1 cellular context compared by ENCODE assay signal in genomic region chr7:101126651-101127459, GRCh38.
TF ChIP-seq lines count a peak whose summit lies in the region.

TSS of gene SERPINE1 (plus strand) at chr7:101127104. CDS start at chr7:101128394, 1,290 bp downstream.

TF ChIP-seq in HepG2, 621 proteins besides CTCF, POLR2A, EP300 and RAD21 (continued from another document and continues in another):
- TF ChIP-seq ZBTB40 (IDR thresholded peaks at IDR 0.05) (no peak), ZBTB40 (CRISPR knock-in tag; IDR thresholded peaks at IDR 0.05) (peak; percentile 47; the same call in 1 of the 2 replicates), ZNF781 (CRISPR knock-in tag; IDR thresholded peaks at IDR 0.05; ENCODE audit: borderline replicate concordance, not compliant biosample characterization) (peak; percentile 4), HOMEZ (CRISPR knock-in tag; IDR thresholded peaks at IDR 0.05; ENCODE audit: low read depth) (peak; percentile 75), ATF7 (IDR thresholded peaks at IDR 0.05) (no peak; the same call in 1 of the 2 replicates), ATF7 (CRISPR knock-in tag; IDR thresholded peaks at IDR 0.05) (peak; percentile 84; the same call in 1 of the 2 replicates), ZNF629 (CRISPR knock-in tag; conservative IDR thresholded peaks at IDR 0.05) (no peak; the same call in 1 of the 2 replicates), ZNF792 (CRISPR knock-in tag; IDR thresholded peaks at IDR 0.05) (no peak), ZNF350 (CRISPR knock-in tag; IDR thresholded peaks at IDR 0.05; ENCODE audit: borderline replicate concordance, low read depth) (peak; percentile 99), KLF13 (CRISPR knock-in tag; IDR thresholded peaks at IDR 0.05) (no peak), ZNF547 (CRISPR knock-in tag; IDR thresholded peaks at IDR 0.05) (peak; percentile 26; the same call in 1 of the 2 replicates), KDM4B (CRISPR knock-in tag; IDR thresholded peaks at IDR 0.05) (no peak), ZNF850 (CRISPR knock-in tag; conservative IDR thresholded peaks at IDR 0.05) (0 out of 2 replicates have a peak, but pooled peaks have one; percentile 46), ZNF780A (CRISPR knock-in tag; IDR thresholded peaks at IDR 0.05) (no peak), HCFC1 (IDR thresholded peaks at IDR 0.05; ENCODE audit: low read depth, low read length) (no peak), RBFOX2 (IDR thresholded peaks at IDR 0.05; ENCODE audit: low read depth, low read length) (peak; percentile 83), SUZ12 (IDR thresholded peaks at IDR 0.05; ENCODE audit: low read depth, low read length) (no peak), NFE2 (CRISPR knock-in tag; IDR thresholded peaks at IDR 0.05) (no peak; the same call in 1 of the 2 replicates), ZNF136 (CRISPR knock-in tag; IDR thresholded peaks at IDR 0.05; ENCODE audit: low read depth) (peak; percentile 95), PAX8 (CRISPR knock-in tag; IDR thresholded peaks at IDR 0.05; ENCODE audit: borderline replicate concordance) (no peak), ZBTB2 (CRISPR knock-in tag; IDR thresholded peaks at IDR 0.05; ENCODE audit: low read depth) (no peak), ZNF740 (CRISPR knock-in tag; IDR thresholded peaks at IDR 0.05) (no peak), IRF2 (CRISPR knock-in tag; IDR thresholded peaks at IDR 0.05) (peak; percentile 23; the same call in 1 of the 2 replicates), SYNCRIP (IDR thresholded peaks at IDR 0.05; ENCODE audit: insufficient read depth, low read depth, low read length) (no peak), HOXA5 (CRISPR knock-in tag; IDR thresholded peaks at IDR 0.05) (peak; percentile 83; the same call in 1 of the 2 replicates), MLLT10 (CRISPR knock-in tag; IDR thresholded peaks at IDR 0.05) (no peak), SAP130 (CRISPR knock-in tag; IDR thresholded peaks at IDR 0.05; ENCODE audit: low read depth) (peak; percentile 84), GABPB1 (CRISPR knock-in tag; IDR thresholded peaks at IDR 0.05) (peak; percentile 73), SCMH1 (CRISPR knock-in tag; IDR thresholded peaks at IDR 0.05; ENCODE audit: borderline replicate concordance) (no peak), ZNF839 (CRISPR knock-in tag; IDR thresholded peaks at IDR 0.05; ENCODE audit: borderline replicate concordance) (no peak; the same call in 1 of the 2 replicates), TBX3 (IDR thresholded peaks at IDR 0.05; ENCODE audit: borderline replicate concordance) (peak; percentile 74), ZNF44 (CRISPR knock-in tag; IDR thresholded peaks at IDR 0.05) (no peak), RBAK (CRISPR knock-in tag; IDR thresholded peaks at IDR 0.05) (no peak), WIZ (CRISPR knock-in tag; IDR thresholded peaks at IDR 0.05) (no peak), KDM5A (IDR thresholded peaks at IDR 0.05; ENCODE audit: borderline replicate concordance, low read length) (no peak; the same call in 1 of the 2 replicates), KAT8 (CRISPR knock-in tag; IDR thresholded peaks at IDR 0.05) (peak; percentile 48)
- TF ChIP-seq, protein P1, sequence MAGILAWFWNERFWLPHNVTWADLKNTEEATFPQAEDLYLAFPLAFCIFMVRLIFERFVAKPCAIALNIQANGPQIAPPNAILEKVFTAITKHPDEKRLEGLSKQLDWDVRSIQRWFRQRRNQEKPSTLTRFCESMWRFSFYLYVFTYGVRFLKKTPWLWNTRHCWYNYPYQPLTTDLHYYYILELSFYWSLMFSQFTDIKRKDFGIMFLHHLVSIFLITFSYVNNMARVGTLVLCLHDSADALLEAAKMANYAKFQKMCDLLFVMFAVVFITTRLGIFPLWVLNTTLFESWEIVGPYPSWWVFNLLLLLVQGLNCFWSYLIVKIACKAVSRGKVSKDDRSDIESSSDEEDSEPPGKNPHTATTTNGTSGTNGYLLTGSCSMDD (CRISPR knock-in tag; IDR thresholded peaks at IDR 0.05): no peak
- TF ChIP-seq, protein P2, sequence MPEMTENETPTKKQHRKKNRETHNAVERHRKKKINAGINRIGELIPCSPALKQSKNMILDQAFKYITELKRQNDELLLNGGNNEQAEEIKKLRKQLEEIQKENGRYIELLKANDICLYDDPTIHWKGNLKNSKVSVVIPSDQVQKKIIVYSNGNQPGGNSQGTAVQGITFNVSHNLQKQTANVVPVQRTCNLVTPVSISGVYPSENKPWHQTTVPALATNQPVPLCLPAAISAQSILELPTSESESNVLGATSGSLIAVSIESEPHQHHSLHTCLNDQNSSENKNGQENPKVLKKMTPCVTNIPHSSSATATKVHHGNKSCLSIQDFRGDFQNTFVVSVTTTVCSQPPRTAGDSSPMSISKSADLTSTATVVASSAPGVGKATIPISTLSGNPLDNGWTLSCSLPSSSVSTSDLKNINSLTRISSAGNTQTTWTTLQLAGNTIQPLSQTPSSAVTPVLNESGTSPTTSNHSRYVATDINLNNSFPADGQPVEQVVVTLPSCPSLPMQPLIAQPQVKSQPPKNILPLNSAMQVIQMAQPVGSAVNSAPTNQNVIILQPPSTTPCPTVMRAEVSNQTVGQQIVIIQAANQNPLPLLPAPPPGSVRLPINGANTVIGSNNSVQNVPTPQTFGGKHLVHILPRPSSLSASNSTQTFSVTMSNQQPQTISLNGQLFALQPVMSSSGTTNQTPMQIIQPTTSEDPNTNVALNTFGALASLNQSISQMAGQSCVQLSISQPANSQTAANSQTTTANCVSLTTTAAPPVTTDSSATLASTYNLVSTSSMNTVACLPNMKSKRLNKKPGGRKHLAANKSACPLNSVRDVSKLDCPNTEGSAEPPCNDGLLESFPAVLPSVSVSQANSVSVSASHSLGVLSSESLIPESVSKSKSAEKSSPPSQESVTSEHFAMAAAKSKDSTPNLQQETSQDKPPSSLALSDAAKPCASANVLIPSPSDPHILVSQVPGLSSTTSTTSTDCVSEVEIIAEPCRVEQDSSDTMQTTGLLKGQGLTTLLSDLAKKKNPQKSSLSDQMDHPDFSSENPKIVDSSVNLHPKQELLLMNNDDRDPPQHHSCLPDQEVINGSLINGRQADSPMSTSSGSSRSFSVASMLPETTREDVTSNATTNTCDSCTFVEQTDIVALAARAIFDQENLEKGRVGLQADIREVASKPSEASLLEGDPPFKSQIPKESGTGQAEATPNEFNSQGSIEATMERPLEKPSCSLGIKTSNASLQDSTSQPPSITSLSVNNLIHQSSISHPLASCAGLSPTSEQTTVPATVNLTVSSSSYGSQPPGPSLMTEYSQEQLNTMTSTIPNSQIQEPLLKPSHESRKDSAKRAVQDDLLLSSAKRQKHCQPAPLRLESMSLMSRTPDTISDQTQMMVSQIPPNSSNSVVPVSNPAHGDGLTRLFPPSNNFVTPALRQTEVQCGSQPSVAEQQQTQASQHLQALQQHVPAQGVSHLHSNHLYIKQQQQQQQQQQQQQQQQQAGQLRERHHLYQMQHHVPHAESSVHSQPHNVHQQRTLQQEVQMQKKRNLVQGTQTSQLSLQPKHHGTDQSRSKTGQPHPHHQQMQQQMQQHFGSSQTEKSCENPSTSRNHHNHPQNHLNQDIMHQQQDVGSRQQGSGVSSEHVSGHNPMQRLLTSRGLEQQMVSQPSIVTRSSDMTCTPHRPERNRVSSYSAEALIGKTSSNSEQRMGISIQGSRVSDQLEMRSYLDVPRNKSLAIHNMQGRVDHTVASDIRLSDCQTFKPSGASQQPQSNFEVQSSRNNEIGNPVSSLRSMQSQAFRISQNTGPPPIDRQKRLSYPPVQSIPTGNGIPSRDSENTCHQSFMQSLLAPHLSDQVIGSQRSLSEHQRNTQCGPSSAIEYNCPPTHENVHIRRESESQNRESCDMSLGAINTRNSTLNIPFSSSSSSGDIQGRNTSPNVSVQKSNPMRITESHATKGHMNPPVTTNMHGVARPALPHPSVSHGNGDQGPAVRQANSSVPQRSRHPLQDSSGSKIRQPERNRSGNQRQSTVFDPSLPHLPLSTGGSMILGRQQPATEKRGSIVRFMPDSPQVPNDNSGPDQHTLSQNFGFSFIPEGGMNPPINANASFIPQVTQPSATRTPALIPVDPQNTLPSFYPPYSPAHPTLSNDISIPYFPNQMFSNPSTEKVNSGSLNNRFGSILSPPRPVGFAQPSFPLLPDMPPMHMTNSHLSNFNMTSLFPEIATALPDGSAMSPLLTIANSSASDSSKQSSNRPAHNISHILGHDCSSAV (CRISPR knock-in tag; IDR thresholded peaks at IDR 0.05; ENCODE audit: borderline replicate concordance): no peak
